ENCODE assay signal across 23 cellular contexts in genomic region chr19:41796362-41796761, GRCh38. TPM values are rescaled to one million over a fixed set of nuclear protein-coding genes. Genes with fewer than 3 reads are reported as not detected.
"Had no signal": no experiment of that assay in that cellular context is flagged by ENCODE, and none has a peak within 500 bp of the region (broad histone marks: within the 10 kb centered on the region; RNA-seq: fewer than 3 reads in every experiment).

TSS of gene CEACAM3 (plus strand) at chr19:41796587. CDS start at chr19:41796678, 91 bp downstream.

- H3K4me3 ChIP-seq: ascending aorta, heart left ventricle, skin epidermis, suprapubic skin had no signal

- H3K36me3 ChIP-seq: ascending aorta, heart left ventricle, suprapubic skin had no signal

- ATAC-seq: stimulated activated naive CD8-positive, alpha-beta T cell treated with anti-CD3 and anti-CD28 coated beads, Interleukin-15, amount 100 ng/mL, for 72 hours had no signal

- H3K27ac ChIP-seq: ascending aorta, suprapubic skin had no signal

- H3K27me3 ChIP-seq: ascending aorta had no signal

- H3K27ac Mint-ChIP-seq: nephron progenitor cell; stimulated activated naive CD8-positive, alpha-beta T cell treated with anti-CD3 and anti-CD28 coated beads, Interleukin-15, amount 100 ng/mL, for 72 hours had no signal

- H3K9me3 Mint-ChIP-seq: stimulated activated naive CD8-positive, alpha-beta T cell treated with anti-CD3 and anti-CD28 coated beads, Interleukin-15, amount 100 ng/mL, for 72 hours had no signal

- DNase-seq: activated CD4-positive, alpha-beta T cell treated with anti-CD3 and anti-CD28 coated beads for 1 hour; activated CD8-positive, alpha-beta memory T cell treated with anti-CD3 and anti-CD28 coated beads for 24 hours; activated CD8-positive, alpha-beta memory T cell treated with anti-CD3 and anti-CD28 coated beads, Interleukin-2, amount 50 U/mL, for 48 hours; activated effector memory CD4-positive, alpha-beta T cell treated with anti-CD3 and anti-CD28 coated beads, Interleukin-2, amount 50 U/mL, for 16 hours; activated naive CD4-positive, alpha-beta T cell treated with anti-CD3 and anti-CD28 coated beads, Interleukin-2, amount 50 U/mL, for 16 hours; activated T-cell treated with anti-CD3 and anti-CD28 coated beads, Interleukin-2, amount 50 U/mL, for 48 hours; cerebellar nuclear complex; cortex of kidney; effector CD4-positive, alpha-beta T cell; heart left ventricle; mesendoderm; nephron progenitor cell; stimulated activated CD4-positive, alpha-beta T cell treated with anti-CD3 and anti-CD28 coated beads, Interleukin-15, amount 100 ng/mL, for 24 hours; stimulated activated CD4-positive, alpha-beta T cell treated with anti-CD3 and anti-CD28 coated beads, Interleukin-2, amount 100 ng/mL, for 48 hours; stimulated activated naive CD8-positive, alpha-beta T cell treated with anti-CD3 and anti-CD28 coated beads, Interleukin-15, amount 100 ng/mL, for 72 hours; T-helper 1 cell; trophoblast cell had no signal

- H3K4me1 ChIP-seq: ascending aorta had no signal

- H3K9me3 ChIP-seq: suprapubic skin had no signal

- H3K4me3 Mint-ChIP-seq: nephron progenitor cell; stimulated activated naive CD8-positive, alpha-beta T cell treated with anti-CD3 and anti-CD28 coated beads, Interleukin-15, amount 100 ng/mL, for 72 hours had no signal

RNA-seq across cellular contexts. Expression of gene CEACAM3, which starts in this region (rescaled TPM):
- total RNA-seq: ascending aorta, frontal cortex, kidney epithelial cell, lower leg skin had no signal
